In the genomic region with DNA sequence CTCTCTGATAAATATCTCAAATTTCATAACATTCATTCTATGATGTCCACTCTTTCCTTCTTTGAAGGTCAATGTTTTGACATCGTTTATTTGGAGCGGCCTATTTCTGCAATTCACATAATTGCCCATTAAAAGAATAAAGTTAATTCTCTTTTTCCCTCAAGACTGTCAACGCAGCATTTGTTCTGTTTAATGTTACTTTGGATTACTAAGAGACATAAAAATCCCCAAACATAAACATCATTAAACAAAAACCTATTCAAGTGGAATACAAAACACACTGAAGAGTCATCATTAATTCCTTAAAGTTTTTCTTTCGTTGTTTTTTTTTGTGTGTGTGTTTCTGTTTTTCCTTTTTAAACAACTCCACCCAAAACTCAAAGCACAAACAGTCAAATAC, we compare ENCODE assay signal across 29 cellular contexts.
"Had no signal": no experiment of that assay in that cellular context is flagged by ENCODE, and none has a peak within 500 bp of the region (broad histone marks: within the 10 kb centered on the region; RNA-seq: fewer than 3 reads in every experiment).

No MANE protein-coding gene starts in this region.

- DNase-seq: activated B cell treated with CpG ODN at 0.5 μM for 24 hours; activated CD4-positive, alpha-beta memory T cell treated with anti-CD3 and anti-CD28 coated beads for 36 hours; activated CD4-positive, alpha-beta T cell treated with anti-CD3 and anti-CD28 coated beads for 4 hours; activated CD4-positive, alpha-beta T cell treated with anti-CD3 and anti-CD28 coated beads, Interleukin-2, amount 10 ng/mL, durations not matched to agents 24 days and 14 days; activated CD4-positive, alpha-beta T cell treated with anti-CD3 and anti-CD28 coated beads, Interleukin-2, amount 50 U/mL, for 1 hour; activated CD4-positive, alpha-beta T cell treated with anti-CD3 and anti-CD28 coated beads, Interleukin-2, amount 50 U/mL, for 4 hours; activated CD4-positive, CD25-positive, alpha-beta regulatory T cell treated with anti-CD3 and anti-CD28 coated beads, Interleukin-2, amount 50 U/mL, for 72 hours; activated CD8-positive, alpha-beta memory T cell treated with anti-CD3 and anti-CD28 coated beads, Interleukin-2, amount 50 U/mL, for 4 hours; activated CD8-positive, alpha-beta T cell treated with anti-CD3 and anti-CD28 coated beads for 36 hours; activated effector memory CD4-positive, alpha-beta T cell treated with anti-CD3 and anti-CD28 coated beads, Interleukin-2, amount 50 U/mL, for 16 hours; activated gamma-delta T cell treated with Interleukin-2 at 50 U/mL for 16 hours; activated naive CD4-positive, alpha-beta T cell; activated naive CD4-positive, alpha-beta T cell treated with anti-CD3 and anti-CD28 coated beads for 36 hours; activated naive CD4-positive, alpha-beta T cell treated with anti-CD3 and anti-CD28 coated beads, Interleukin-2, amount 50 U/mL, for 16 hours; activated naive CD8-positive, alpha-beta T cell treated with anti-CD3 and anti-CD28 coated beads for 36 hours; activated T-cell treated with anti-CD3 and anti-CD28 coated beads for 4 hours; activated T-cell treated with anti-CD3 and anti-CD28 coated beads, Interleukin-2, amount 50 U/mL, for 1 hour; activated T-cell treated with anti-CD3 and anti-CD28 coated beads, Interleukin-2, amount 50 U/mL, for 4 hours; activated T-cell treated with anti-CD3 and anti-CD28 coated beads, Interleukin-2, amount 50 U/mL, for 72 hours; adrenal gland; amniotic stem cell; aorta; body of pancreas; brain microvascular endothelial cell; central memory CD4-positive, alpha-beta T cell; T-helper 2 cell; T-helper 9 cell had no signal

- ATAC-seq: activated CD8-positive, alpha-beta T cell treated with anti-CD3 and anti-CD28 coated beads for 36 hours; activated naive CD4-positive, alpha-beta T cell treated with anti-CD3 and anti-CD28 coated beads, Interleukin-2, amount 50 U/mL, for 72 hours; activated T-cell treated with anti-CD3 and anti-CD28 coated beads, Interleukin-2, amount 50 U/mL, for 4 hours; activated T-cell treated with anti-CD3 and anti-CD28 coated beads, Interleukin-2, amount 50 U/mL, for 72 hours; activated T-helper 17 cell treated with anti-CD3 and anti-CD28 coated beads, Interleukin-2, amount 50 U/mL, for 72 hours; body of pancreas had no signal
